In genomic region chr3:182910939-182911781, GRCh38 we compare ENCODE assay signal across 21 cellular contexts.
DNase-seq lines count a peak whose midpoint lies in the region; ATAC-seq and TF ChIP-seq lines count a peak whose summit lies in the region.
"Had no signal": no experiment of that assay in that cellular context is flagged by ENCODE, and none has a peak within 500 bp of the region (broad histone marks: within the 10 kb centered on the region; RNA-seq: fewer than 3 reads in every experiment).

No MANE protein-coding gene starts in this region.

- no peak for TF ChIP-seq POLR2A in IMR-90 (IDR thresholded peaks at IDR 0.05; ENCODE audit: low read depth, low read length)

- H3K4ac ChIP-seq in IMR-90 (ENCODE audit: low read depth, low read length): 0 out of 2 replicates have a peak overlapping the region, but pooled peaks have one; percentile 20

- no peak for TF ChIP-seq CTCF in IMR-90 (conservative IDR thresholded peaks at IDR 0.05; ENCODE audit: low read depth, low read length)
- TF ChIP-seq CTCF in psoas muscle (IDR thresholded peaks at IDR 0.05): no peak
- no peak for TF ChIP-seq CTCF in GM10266 (IDR thresholded peaks at IDR 0.05; ENCODE audit: control insufficient read depth, insufficient read depth, low read depth, missing control alignments)

- H3K14ac ChIP-seq in IMR-90 (replicated peaks; ENCODE audit: low read depth, low read length): no peak overlapping the region

- CTCF ChIA-PET in IMR-90 (lab: Yijun Ruan, JAX): interaction anchor here (0.6 to 0.7 kb wide), 2 partner anchors 12 to 25 kb away, joined by 3 to 5 read pairs; no protein-coding TSS in a partner anchor

- H3K27ac Mint-ChIP-seq in activated CD4-positive, alpha-beta T cell treated with anti-CD3 and anti-CD28 coated beads, Interleukin-2, amount 10 ng/mL, durations not matched to agents 24 days and 14 days: peak overlapping the region; percentile 14
- H3K27ac Mint-ChIP-seq in activated naive CD8-positive, alpha-beta T cell: peak overlapping the region; percentile 61
- peak overlapping the region; percentile 13 to 88 (median 72) for H3K27ac Mint-ChIP-seq in naive thymus-derived CD8-positive, alpha-beta T cell

- peaks cover 23% of the 10 kb centered on the region for H3K36me3 Mint-ChIP-seq in activated CD4-positive, alpha-beta T cell treated with anti-CD3 and anti-CD28 coated beads, Interleukin-2, amount 10 ng/mL, durations not matched to agents 24 days and 14 days (ENCODE audit: low read depth)
- H3K36me3 Mint-ChIP-seq in activated naive CD8-positive, alpha-beta T cell: peaks cover 2% of the 10 kb centered on the region
- H3K36me3 Mint-ChIP-seq in naive thymus-derived CD8-positive, alpha-beta T cell: peaks cover 0 to 30% (median 0%) of the 10 kb centered on the region in 3 donors

- no peak overlapping the region for H2AFZ ChIP-seq in IMR-90 (replicated peaks; ENCODE audit: low read length, poor library complexity)

- no peaks in the 10 kb centered on the region for H3K27me3 Mint-ChIP-seq in activated CD4-positive, alpha-beta T cell treated with anti-CD3 and anti-CD28 coated beads, Interleukin-2, amount 10 ng/mL, durations not matched to agents 24 days and 14 days
- no peaks in the 10 kb centered on the region for H3K27me3 Mint-ChIP-seq in activated naive CD8-positive, alpha-beta T cell
- no peaks in the 10 kb centered on the region for H3K27me3 Mint-ChIP-seq in naive thymus-derived CD8-positive, alpha-beta T cell

- H4K20me1 ChIP-seq in IMR-90 (ENCODE audit: insufficient read depth, low read length): peaks cover 4% of the 10 kb centered on the region; the same call in 1 of the 2 replicates

- H2AK5ac ChIP-seq in IMR-90 (ENCODE audit: low read depth, low read length): peak overlapping the region; percentile 21; the same call in 1 of the 2 replicates

- H3K4me1 ChIP-seq in IMR-90 (ENCODE audit: control insufficient read depth, insufficient read depth, low read length): peaks cover 16% of the 10 kb centered on the region
- H3K4me1 ChIP-seq in psoas muscle: peaks cover under 1% of the 10 kb centered on the region
- H3K4me1 ChIP-seq: colonic mucosa, upper lobe of right lung had no signal

- H3K4me1 Mint-ChIP-seq in activated CD4-positive, alpha-beta T cell treated with anti-CD3 and anti-CD28 coated beads, Interleukin-2, amount 10 ng/mL, durations not matched to agents 24 days and 14 days: peaks cover 37% of the 10 kb centered on the region
- peaks cover 64% of the 10 kb centered on the region for H3K4me1 Mint-ChIP-seq in activated naive CD8-positive, alpha-beta T cell (ENCODE audit: low read depth)
- H3K4me1 Mint-ChIP-seq in naive thymus-derived CD8-positive, alpha-beta T cell: peaks cover 22 to 61% (median 52%) of the 10 kb centered on the region in 4 donors

- H4K5ac ChIP-seq in IMR-90 (ENCODE audit: low read depth, low read length): peak overlapping the region; percentile 49

- no peak overlapping the region for H2AK9ac ChIP-seq in IMR-90 (replicated peaks; ENCODE audit: low read depth, low read length, poor library complexity)

- H3K56ac ChIP-seq in IMR-90 (ENCODE audit: extremely low read depth, insufficient read depth, low read length): no peak overlapping the region

- H2BK15ac ChIP-seq in IMR-90 (ENCODE audit: low read depth, low read length): no peak overlapping the region

- H4K91ac ChIP-seq in IMR-90 (ENCODE audit: insufficient read depth, low read depth, low read length): no peak overlapping the region; the same call in 1 of the 2 replicates

- ATAC-seq in IMR-90 (ENCODE audit: low read depth) (no peak), psoas muscle (no peak)
- peak in 1 of 2 donors; percentile 53 for ATAC-seq in naive thymus-derived CD8-positive, alpha-beta T cell
- ATAC-seq: left colon, upper lobe of right lung had no signal

- H2BK120ac ChIP-seq in IMR-90 (ENCODE audit: low read depth, low read length): no peak overlapping the region

- H2BK5ac ChIP-seq in IMR-90 (ENCODE audit: low read depth, low read length, poor library complexity, severe bottlenecking): no peak overlapping the region

- POLR2A ChIA-PET in IMR-90 (lab: Charles Lee; ENCODE audit: unreplicated experiment): no interaction called here
- POLR2A ChIA-PET in naive thymus-derived CD8-positive, alpha-beta T cell (lab: Charles Lee): interaction anchor here (1.1 kb wide), 1 partner anchor 117 kb away, joined by 3 read pairs; no protein-coding TSS in a partner anchor

- no peak for TF ChIP-seq RAD21 in IMR-90 (IDR thresholded peaks at IDR 0.05; ENCODE audit: low read length)

- dilution Hi-C loops in IMR-90 (cut with HindIII; ENCODE audit: low sequenced_read_pairs, unreplicated experiment): no loop called here

- H3K4me2 ChIP-seq in IMR-90 (ENCODE audit: low read depth, low read length): no peak overlapping the region

- H3K4me3 ChIP-seq in IMR-90 (ENCODE audit: insufficient read depth, low read depth, low read length) (no peak overlapping the region), psoas muscle (no peak overlapping the region)
- H3K4me3 ChIP-seq: colonic mucosa, upper lobe of right lung had no signal

- intact Hi-C loops in activated CD4-positive, alpha-beta T cell treated with anti-CD3 and anti-CD28 coated beads, Interleukin-2, amount 10 ng/mL, durations not matched to agents 24 days and 14 days (cut with micrococcal nuclease): loop anchor here (5.0 kb wide), 1 partner anchor 56 kb away; no protein-coding TSS in a partner anchor
- intact Hi-C loops in IMR-90 (cut with micrococcal nuclease): loop anchor here (5.0 kb wide), 2 partner anchors 121 to 186 kb away; partner anchors contain the start of gene MCCC1
- intact Hi-C loops in psoas muscle (cut with DNase I): loop anchor here (5.0 kb wide), 1 partner anchor 71 kb away; the partner anchor contains the start of gene DCUN1D1 (in 2 of the 2)

- no peak overlapping the region for H4K8ac ChIP-seq in IMR-90 (ENCODE audit: low read depth in 2 of 2, low read length in 2 of 2)

- WGBS in IMR-90 (ENCODE audit: extremely low coverage in 2 of 2, insufficient read length in 1 of 2), 2 experiments: no CpG with 5 or more reads among the region's 5 CpGs
- 86 to 92% (median 91%) methylated on average over 5 of the region's 5 CpGs for WGBS in psoas muscle, 3 donors

- H3K4me3 Mint-ChIP-seq in activated CD4-positive, alpha-beta T cell treated with anti-CD3 and anti-CD28 coated beads, Interleukin-2, amount 10 ng/mL, durations not matched to agents 24 days and 14 days: peak overlapping the region; percentile 17
- H3K4me3 Mint-ChIP-seq in activated naive CD8-positive, alpha-beta T cell: no peak overlapping the region
- H3K4me3 Mint-ChIP-seq in naive thymus-derived CD8-positive, alpha-beta T cell: peak overlapping the region in 6 of 10 donors; percentile 9 to 78 (median 20)

- H3K27ac ChIP-seq in IMR-90 (ENCODE audit: insufficient read depth, low read length): no peak overlapping the region
- no peak overlapping the region for H3K27ac ChIP-seq in psoas muscle
- H3K27ac ChIP-seq: colonic mucosa, neutrophil, upper lobe of right lung had no signal

- peak overlapping the region; percentile 55; the same call in 1 of the 2 replicates for H3K18ac ChIP-seq in IMR-90 (ENCODE audit: low read depth, low read length)

- H3K9me3 ChIP-seq in IMR-90 (ENCODE audit: control insufficient read depth, insufficient read depth, low read length) (no peaks in the 10 kb centered on the region), psoas muscle (no peaks in the 10 kb centered on the region)
- H3K9me3 ChIP-seq: colonic mucosa, neutrophil, upper lobe of right lung had no signal

- no peak overlapping the region for H3K9ac ChIP-seq in IMR-90 (ENCODE audit: low read depth, low read length)

- H3K9me1 ChIP-seq in IMR-90 (ENCODE audit: insufficient read depth, low read length): peaks cover 8% of the 10 kb centered on the region; the same call in 1 of the 2 replicates

- in situ Hi-C loops in IMR-90 (cut with MboI; ENCODE audit: low sequenced_read_pairs): loop anchor here (25.0 kb wide), 1 partner anchor 476 kb away; no protein-coding TSS in a partner anchor

- H3K9me3 Mint-ChIP-seq in activated CD4-positive, alpha-beta T cell treated with anti-CD3 and anti-CD28 coated beads, Interleukin-2, amount 10 ng/mL, durations not matched to agents 24 days and 14 days: no peaks in the 10 kb centered on the region
- H3K9me3 Mint-ChIP-seq in activated naive CD8-positive, alpha-beta T cell (ENCODE audit: low read depth): no peaks in the 10 kb centered on the region
- H3K9me3 Mint-ChIP-seq in naive thymus-derived CD8-positive, alpha-beta T cell: no peaks in the 10 kb centered on the region

- no peak overlapping the region for H3K23ac ChIP-seq in IMR-90 (ENCODE audit: low read depth, low read length)

- no TSS peak for BruUV-seq in IMR-90 (replicated peaks; lab: Mats Ljungman, UMichigan)

- H3K27me3 ChIP-seq in IMR-90 (ENCODE audit: control insufficient read depth, insufficient read depth, low read length): no peaks in the 10 kb centered on the region
- H3K27me3 ChIP-seq in psoas muscle (ENCODE audit: insufficient read depth in 3 of 3, low read length in 2 of 3): no peaks in the 10 kb centered on the region
- H3K27me3 ChIP-seq: colonic mucosa, neutrophil, upper lobe of right lung had no signal

- no peak overlapping the region for H2BK20ac ChIP-seq in IMR-90 (ENCODE audit: low read depth, low read length)

- peaks cover 3% of the 10 kb centered on the region in 2 experiments; a peak in 2 of 4 replicates for H3K79me1 ChIP-seq in IMR-90 (ENCODE audit: low read depth in 1 of 2, low read length in 2 of 2)

- H3K36me3 ChIP-seq in IMR-90 (ENCODE audit: control insufficient read depth, insufficient read depth, low read length) (0 out of 2 replicates have a peak, but pooled peaks cover 4% of the 10 kb centered on the region), psoas muscle (ENCODE audit: insufficient read depth in 1 of 2, low read depth in 1 of 2) (peaks cover 0 to 44% of the 10 kb centered on the region in 2 donors)

- DNase-seq in activated CD4-positive, alpha-beta T cell treated with anti-CD3 and anti-CD28 coated beads, Interleukin-2, amount 10 ng/mL, durations not matched to agents 24 days and 14 days: peak; percentile 59
- DNase-seq in activated CD4-positive, alpha-beta T cell treated with anti-CD3 and anti-CD28 coated beads for 4 hours: no peak
- DNase-seq in IMR-90 (no peak), RPMI8226 (no peak), psoas muscle (no peak), GM10266 (ENCODE audit: extremely low spot score) (no peak)
- DNase-seq in naive thymus-derived CD8-positive, alpha-beta T cell: peak in 1 of 10 donors; percentile 11
- DNase-seq: activated CD4-positive, CD25-positive, alpha-beta regulatory T cell; C1 segment of cervical spinal cord; colonic mucosa; foreskin fibroblast; left colon; midbrain; NCI-H1694 treated with DMSO at 0.1 percent for 48 hours; NCI-H446; retina; SIG-M5; stimulated activated naive CD4-positive, alpha-beta T cell; upper lobe of right lung had no signal

TF ChIP-seq in IMR-90, 13 proteins besides CTCF, POLR2A, EP300 and RAD21 (continues in another document):
- TF ChIP-seq RFX5 (IDR thresholded peaks at IDR 0.05; ENCODE audit: low read depth, low read length): no peak

Comparison
In these comparisons a context has a peak if more than half of its experiments do, and no peak if none do; other contexts are left out.
1. H3K27ac Mint-ChIP-seq: peak in every context shown above with its lines; median percentile 72 in naive thymus-derived CD8-positive, alpha-beta T cell; 61 in activated naive CD8-positive, alpha-beta T cell; 14 in activated CD4-positive, alpha-beta T cell treated with anti-CD3 and anti-CD28 coated beads, Interleukin-2, amount 10 ng/mL, durations not matched to agents 24 days and 14 days.